Comparison of ENCODE assay signal across 1 cellular context in the genomic region with DNA sequence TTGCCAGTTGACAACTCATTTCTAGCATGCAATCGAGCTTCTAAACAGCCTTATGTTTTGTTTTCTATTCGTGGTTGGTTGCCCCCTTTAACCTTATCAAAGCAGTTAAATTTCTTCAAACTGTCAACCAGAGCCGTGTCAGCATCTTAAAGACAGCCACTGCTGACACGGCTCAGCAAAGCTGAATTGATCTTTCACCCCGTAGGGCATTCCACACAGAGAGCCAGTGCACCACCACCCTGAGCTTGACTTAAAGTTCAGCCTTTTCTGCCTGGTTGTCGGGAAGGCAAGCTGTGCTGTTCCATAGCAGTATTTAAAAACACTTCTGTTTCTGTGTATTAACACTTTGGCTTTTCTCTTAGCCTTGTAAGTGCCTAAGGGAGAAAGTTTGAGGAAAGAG.
TF ChIP-seq lines count a peak whose summit lies in the region.

No MANE protein-coding gene starts in this region.

TF ChIP-seq in WTC11, 78 proteins besides CTCF, POLR2A, EP300 and RAD21 (continued from another document):
- TF ChIP-seq, protein P1, sequence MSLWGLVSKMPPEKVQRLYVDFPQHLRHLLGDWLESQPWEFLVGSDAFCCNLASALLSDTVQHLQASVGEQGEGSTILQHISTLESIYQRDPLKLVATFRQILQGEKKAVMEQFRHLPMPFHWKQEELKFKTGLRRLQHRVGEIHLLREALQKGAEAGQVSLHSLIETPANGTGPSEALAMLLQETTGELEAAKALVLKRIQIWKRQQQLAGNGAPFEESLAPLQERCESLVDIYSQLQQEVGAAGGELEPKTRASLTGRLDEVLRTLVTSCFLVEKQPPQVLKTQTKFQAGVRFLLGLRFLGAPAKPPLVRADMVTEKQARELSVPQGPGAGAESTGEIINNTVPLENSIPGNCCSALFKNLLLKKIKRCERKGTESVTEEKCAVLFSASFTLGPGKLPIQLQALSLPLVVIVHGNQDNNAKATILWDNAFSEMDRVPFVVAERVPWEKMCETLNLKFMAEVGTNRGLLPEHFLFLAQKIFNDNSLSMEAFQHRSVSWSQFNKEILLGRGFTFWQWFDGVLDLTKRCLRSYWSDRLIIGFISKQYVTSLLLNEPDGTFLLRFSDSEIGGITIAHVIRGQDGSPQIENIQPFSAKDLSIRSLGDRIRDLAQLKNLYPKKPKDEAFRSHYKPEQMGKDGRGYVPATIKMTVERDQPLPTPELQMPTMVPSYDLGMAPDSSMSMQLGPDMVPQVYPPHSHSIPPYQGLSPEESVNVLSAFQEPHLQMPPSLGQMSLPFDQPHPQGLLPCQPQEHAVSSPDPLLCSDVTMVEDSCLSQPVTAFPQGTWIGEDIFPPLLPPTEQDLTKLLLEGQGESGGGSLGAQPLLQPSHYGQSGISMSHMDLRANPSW (CRISPR knock-in tag; conservative IDR thresholded peaks at IDR 0.05; ENCODE audit: low read depth): no peak
